ENCODE assay signal across 8 cellular contexts in the genomic region with DNA sequence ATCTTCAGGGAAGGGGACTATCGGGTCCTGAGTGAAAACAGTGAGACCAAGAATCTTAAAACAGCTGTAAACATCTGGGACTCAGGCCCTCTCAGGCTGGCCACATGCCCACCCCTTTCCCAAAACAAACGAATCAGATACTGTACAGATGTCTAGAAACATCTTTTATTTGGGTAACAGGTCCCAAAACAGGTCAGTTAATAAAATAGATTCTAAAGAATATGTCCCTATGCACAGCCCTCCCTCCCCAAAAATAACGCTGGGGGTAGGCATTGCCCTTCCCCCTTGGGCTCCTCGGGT. TPM values are rescaled to one million over a fixed set of nuclear protein-coding genes. Genes with fewer than 3 reads are reported as not detected.
A peak's percentile ranks its signal among the peaks of the same experiment; 100 is the strongest.
DNase-seq lines count a peak whose midpoint lies in the region; ATAC-seq, FAIRE-seq and TF ChIP-seq lines count a peak whose summit lies in the region.

No MANE protein-coding gene starts in this region.

- TF ChIP-seq CTCF in GM12865 (IDR thresholded peaks at IDR 0.05; ENCODE audit: insufficient read depth, low read depth, low read length, missing control alignments) = no peak
- TF ChIP-seq CTCF in RWPE2 (IDR thresholded peaks at IDR 0.05; ENCODE audit: poor library complexity, severe bottlenecking) = no peak
- TF ChIP-seq CTCF in epithelial cell of proximal tubule (conservative IDR thresholded peaks at IDR 0.05; ENCODE audit: low read depth, low read length) = no peak
- TF ChIP-seq CTCF in prostate gland (IDR thresholded peaks at IDR 0.05) = no peak

- no peak for FAIRE-seq in RCC 7860 (lab: Jason Lieb, UNC)

- DNase-seq in GM12865 (ENCODE audit: low read depth) (no peak), RWPE2 (ENCODE audit: low spot score) (no peak), epithelial cell of proximal tubule (ENCODE audit: low read depth) (no peak), prostate gland (ENCODE audit: low spot score) (no peak), DMS79 (lab: John Stamatoyannopoulos, UW) (no peak), RCC 7860 (ENCODE audit: low spot score) (no peak), COLO668 (lab: John Stamatoyannopoulos, UW; ENCODE audit: unreplicated experiment) (no peak)

- H3K27me3 ChIP-seq in RWPE2 (ENCODE audit: insufficient read depth, poor library complexity, severe bottlenecking) (no peaks in the 10 kb centered on the region), prostate gland (replicated peaks; ENCODE audit: insufficient read depth) (no peaks in the 10 kb centered on the region)

- 6% methylated on average over 4 of the region's 4 CpGs for WGBS in prostate gland

- TF ChIP-seq POLR2A in prostate gland (IDR thresholded peaks at IDR 0.05) = no peak

- intact Hi-C loops in prostate gland (cut with DNase I) = no loop called here

- ATAC-seq in RWPE2 (ENCODE audit: low read depth) = no peak
- ATAC-seq in GM19455 (IDR thresholded peaks at IDR 0.05; ENCODE audit: unreplicated experiment) = no peak

- H3K36me3 ChIP-seq in RWPE2 (ENCODE audit: low read depth) = peaks cover 20% of the 10 kb centered on the region
- H3K36me3 ChIP-seq in prostate gland = no peaks in the 10 kb centered on the region

- peak overlapping the region; percentile 36; the same call in 1 of the 2 replicates for H3K4me3 ChIP-seq in GM12865 (ENCODE audit: low read depth, low read length)
- H3K4me3 ChIP-seq in RWPE2 (ENCODE audit: severe bottlenecking) = peak overlapping the region; percentile 79
- H3K4me3 ChIP-seq in epithelial cell of proximal tubule (ENCODE audit: low read depth, low read length) = peak overlapping the region; percentile 39
- H3K4me3 ChIP-seq in prostate gland = peak overlapping the region in 1 of 2 donors; percentile 83

- H3K9me3 ChIP-seq in RWPE2 (ENCODE audit: severe bottlenecking) = no peaks in the 10 kb centered on the region
- H3K9me3 ChIP-seq in prostate gland = no peaks in the 10 kb centered on the region

- peak overlapping the region; percentile 66 for H3K27ac ChIP-seq in RWPE2 (ENCODE audit: poor library complexity, severe bottlenecking)
- H3K27ac ChIP-seq in prostate gland = peak overlapping the region; percentile 96 to 97

- H3K4me1 ChIP-seq in RWPE2 (ENCODE audit: insufficient read depth, poor library complexity, severe bottlenecking) = peaks cover 3% of the 10 kb centered on the region
- no peaks in the 10 kb centered on the region for H3K4me1 ChIP-seq in prostate gland (replicated peaks)

RNA-seq across cellular contexts. Expression of a gene that starts 0.5 kb away (rescaled TPM):
- total RNA-seq in epithelial cell of proximal tubule = 20.2 and 24.6 TPM in 2 replicates
- total RNA-seq in prostate gland = 10 to 100 TPM; 18.5 to 30.2 TPM

RNA-seq across cellular contexts. Expression of a gene that starts 4.4 kb away (rescaled TPM):
- total RNA-seq in epithelial cell of proximal tubule (107 and 145 TPM in 2 replicates), prostate gland (100 to 1,000 TPM in 1 of 2 donors, 10 to 100 TPM in 1; 88.6 to 122 TPM)

RNA-seq across cellular contexts. Expression of a gene that starts 8.8 kb away (rescaled TPM):
- 10.7 and 15.3 TPM in 2 replicates for total RNA-seq in epithelial cell of proximal tubule
- total RNA-seq in prostate gland = 100 to 1,000 TPM; 109 to 386 TPM

RNA-seq across cellular contexts. Expression of a gene that starts 12.4 kb away (rescaled TPM):
- total RNA-seq in epithelial cell of proximal tubule = 19.1 and 42.5 TPM in 2 replicates
- total RNA-seq in prostate gland = 10 to 100 TPM; 18.1 to 28.3 TPM

RNA-seq across cellular contexts. Expression of a gene that starts 18.6 kb away (rescaled TPM):
- total RNA-seq in epithelial cell of proximal tubule (170 and 314 TPM in 2 replicates), prostate gland (100 to 1,000 TPM; 234 to 404 TPM)
